Comparison of ENCODE assay signal across 25 cellular contexts in the genomic region with DNA sequence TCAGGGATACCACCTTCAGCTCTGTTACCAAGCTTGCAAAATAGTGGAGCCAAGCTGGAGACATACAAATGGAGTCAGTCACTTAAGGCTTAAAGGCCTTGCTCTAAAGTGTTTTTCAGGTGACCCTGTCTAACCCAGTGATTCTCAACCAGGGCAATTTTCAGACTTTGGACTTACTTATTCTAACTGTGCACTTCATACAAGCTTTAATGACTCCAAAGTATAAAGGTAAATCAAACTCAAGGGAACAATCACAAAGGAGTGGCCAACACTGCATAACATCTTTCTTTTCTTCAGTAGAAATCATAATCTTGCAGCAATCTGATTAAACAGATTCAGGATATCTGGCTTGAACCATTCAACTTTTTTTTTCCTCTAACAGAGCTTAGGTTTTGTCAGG.
"Had no signal": no experiment of that assay in that cellular context is flagged by ENCODE, and none has a peak within 500 bp of the region (broad histone marks: within the 10 kb centered on the region; RNA-seq: fewer than 3 reads in every experiment).

No MANE protein-coding gene starts in this region.

- H3K4me1 Mint-ChIP-seq: activated CD4-positive, alpha-beta T cell treated with anti-CD3 and anti-CD28 coated beads for 36 hours; activated naive CD4-positive, alpha-beta T cell treated with anti-CD3 and anti-CD28 coated beads, Interleukin-2, amount 10 ng/mL, durations not matched to agents 7 days and 5 days; T-cell had no signal

- H3K27ac ChIP-seq: brain microvascular endothelial cell, cardiac muscle cell, SK-N-MC had no signal

- H3K27ac Mint-ChIP-seq: activated CD4-positive, alpha-beta T cell treated with anti-CD3 and anti-CD28 coated beads for 36 hours; activated CD8-positive, alpha-beta T cell treated with anti-CD3 and anti-CD28 coated beads for 36 hours; activated naive CD4-positive, alpha-beta T cell treated with anti-CD3 and anti-CD28 coated beads, Interleukin-2, amount 10 ng/mL, durations not matched to agents 7 days and 5 days; activated naive CD8-positive, alpha-beta T cell treated with anti-CD3 and anti-CD28 coated beads for 36 hours; activated T-cell treated with anti-CD3 and anti-CD28 coated beads, Interleukin-2, amount 50 U/mL, for 72 hours; activated T-helper 2 cell treated with anti-CD3 and anti-CD28 coated beads, Interferon-gamma antibody, Interleukin-2, Interleukin-4, amounts not matched to agents 10 μg/mL and 5 μg/mL and 100 μg/mL, durations not matched to agents 14 hours and 24 hours and 36 hours; T-cell had no signal

- H3K27me3 ChIP-seq: brain microvascular endothelial cell, cardiac muscle cell had no signal

- H3K36me3 Mint-ChIP-seq: activated naive CD4-positive, alpha-beta T cell treated with anti-CD3 and anti-CD28 coated beads, Interleukin-2, amount 10 ng/mL, durations not matched to agents 7 days and 5 days; T-cell had no signal

- H3K4me3 Mint-ChIP-seq: activated CD4-positive, alpha-beta T cell treated with anti-CD3 and anti-CD28 coated beads for 36 hours; activated CD8-positive, alpha-beta T cell treated with anti-CD3 and anti-CD28 coated beads for 36 hours; activated naive CD4-positive, alpha-beta T cell treated with anti-CD3 and anti-CD28 coated beads, Interleukin-2, amount 10 ng/mL, durations not matched to agents 7 days and 5 days; activated naive CD8-positive, alpha-beta T cell treated with anti-CD3 and anti-CD28 coated beads for 36 hours; activated T-cell treated with anti-CD3 and anti-CD28 coated beads, Interleukin-2, amount 50 U/mL, for 72 hours; T-cell had no signal

- H3K4me3 ChIP-seq: cardiac muscle cell, SK-N-MC had no signal

- H3K36me3 ChIP-seq: brain microvascular endothelial cell, cardiac muscle cell had no signal

- H3K27me3 Mint-ChIP-seq: activated CD4-positive, alpha-beta T cell treated with anti-CD3 and anti-CD28 coated beads for 36 hours; activated CD8-positive, alpha-beta T cell treated with anti-CD3 and anti-CD28 coated beads for 36 hours; activated naive CD4-positive, alpha-beta T cell treated with anti-CD3 and anti-CD28 coated beads, Interleukin-2, amount 10 ng/mL, durations not matched to agents 7 days and 5 days; activated naive CD8-positive, alpha-beta T cell treated with anti-CD3 and anti-CD28 coated beads for 36 hours; T-cell had no signal

- H3K9me3 Mint-ChIP-seq: activated CD8-positive, alpha-beta T cell treated with anti-CD3 and anti-CD28 coated beads for 36 hours; activated naive CD4-positive, alpha-beta T cell treated with anti-CD3 and anti-CD28 coated beads, Interleukin-2, amount 10 ng/mL, durations not matched to agents 7 days and 5 days; activated naive CD8-positive, alpha-beta T cell treated with anti-CD3 and anti-CD28 coated beads for 36 hours; activated T-cell treated with anti-CD3 and anti-CD28 coated beads, Interleukin-2, amount 50 U/mL, for 72 hours; activated T-helper 2 cell treated with anti-CD3 and anti-CD28 coated beads, Interferon-gamma antibody, Interleukin-2, Interleukin-4, amounts not matched to agents 10 μg/mL and 5 μg/mL and 100 μg/mL, durations not matched to agents 14 hours and 24 hours and 36 hours; T-cell had no signal

- ATAC-seq: activated CD4-positive, alpha-beta T cell treated with anti-CD3 and anti-CD28 coated beads for 36 hours; activated CD8-positive, alpha-beta T cell treated with anti-CD3 and anti-CD28 coated beads for 36 hours; activated T-cell treated with anti-CD3 and anti-CD28 coated beads, Interleukin-2, amount 50 U/mL, for 72 hours; Panc1; Right ventricle myocardium inferior; T-cell had no signal

- DNase-seq: activated CD4-positive, alpha-beta T cell treated with anti-CD3 and anti-CD28 coated beads for 36 hours; activated CD4-positive, CD25-positive, alpha-beta regulatory T cell; activated CD8-positive, alpha-beta memory T cell treated with anti-CD3 and anti-CD28 coated beads, Interleukin-2, amount 50 U/mL, for 4 hours; activated CD8-positive, alpha-beta T cell treated with anti-CD3 and anti-CD28 coated beads for 36 hours; activated gamma-delta T cell treated with Interleukin-2 at 50 U/mL for 16 hours; activated naive CD4-positive, alpha-beta T cell treated with anti-CD3 and anti-CD28 coated beads, Interleukin-2, amount 10 ng/mL, durations not matched to agents 7 days and 5 days; activated naive CD8-positive, alpha-beta T cell treated with anti-CD3 and anti-CD28 coated beads for 36 hours; activated T-cell treated with anti-CD3 and anti-CD28 coated beads, Interleukin-2, amount 50 U/mL, for 72 hours; brain microvascular endothelial cell; NCI-H1048; NCI-H146; NCI-H1930; NCI-H2171; NCI-H226; NCI-H526; NCI-H774; RPMI8226; T-cell; T-helper 2 cell; T1000 had no signal
